ENCODE assay signal across 30 cellular contexts in the genomic region with DNA sequence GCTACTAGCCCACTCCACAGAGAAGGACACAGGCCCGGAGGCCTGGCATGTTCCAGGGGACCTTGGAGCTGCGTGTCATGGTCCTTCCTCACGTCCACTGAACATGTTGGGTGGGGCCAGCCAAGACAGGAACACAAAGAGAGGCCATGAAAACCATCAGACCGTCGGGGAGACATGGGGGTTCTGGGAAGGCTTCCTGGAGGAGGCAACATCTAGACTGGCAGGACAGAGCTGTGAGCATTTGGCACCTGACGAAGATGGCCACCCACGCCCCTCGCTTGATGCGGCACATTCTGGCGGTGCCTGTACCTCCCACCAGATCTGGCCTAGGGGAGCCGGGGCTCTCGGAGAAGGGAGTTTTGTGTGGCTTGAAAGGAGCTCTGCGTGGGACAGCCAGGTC. TPM values are rescaled to one million over a fixed set of nuclear protein-coding genes. Genes with fewer than 3 reads are reported as not detected.
"Had no signal": no experiment of that assay in that cellular context is flagged by ENCODE, and none has a peak within 500 bp of the region (broad histone marks: within the 10 kb centered on the region; RNA-seq: fewer than 3 reads in every experiment).

No MANE protein-coding gene starts in this region.

- DNase-seq: activated CD4-positive, alpha-beta memory T cell treated with anti-CD3 and anti-CD28 coated beads, Interleukin-2, amount 10 ng/mL, durations not matched to agents 7 days and 5 days; activated CD4-positive, alpha-beta T cell treated with anti-CD3 and anti-CD28 coated beads, Interleukin-2, amount 10 ng/mL, durations not matched to agents 24 days and 14 days; activated CD8-positive, alpha-beta memory T cell treated with anti-CD3 and anti-CD28 coated beads, Interleukin-2, amount 50 U/mL, for 48 hours; activated gamma-delta T cell treated with Interleukin-2 at 50 U/mL for 16 hours; activated T-cell treated with anti-CD3 and anti-CD28 coated beads, Interleukin-2, amount 50 U/mL, for 24 hours; adrenal gland; cortex of kidney; effector memory CD8-positive, alpha-beta T cell; erythroblast; gastrocnemius medialis; glutamatergic neuron; lower lobe of right lung; mucosa of descending colon; nephron progenitor cell; nucleus accumbens; stimulated activated CD4-positive, alpha-beta T cell treated with anti-CD3 and anti-CD28 coated beads, Interleukin-12 subunit alpha, Interleukin-12 subunit beta, amount 100 ng/mL, for 4 hours; stimulated activated CD4-positive, alpha-beta T cell treated with anti-CD3 and anti-CD28 coated beads, Interleukin-4, amount 100 ng/mL, for 24 hours; T-helper 9 cell; WERI-Rb-1 had no signal

- H3K27ac ChIP-seq: adrenal gland, ascending aorta, cardiac muscle cell, gastrocnemius medialis, left lung, parathyroid adenoma, psoas muscle, suprapubic skin, WERI-Rb-1 had no signal

- H3K4me3 ChIP-seq: adrenal gland, ascending aorta, cardiac muscle cell, gastrocnemius medialis, left lung, lower lobe of right lung, mucosa of descending colon, psoas muscle, suprapubic skin, tibial nerve had no signal

- H3K9ac ChIP-seq: parathyroid adenoma had no signal

- H3K27ac Mint-ChIP-seq: activated CD4-positive, alpha-beta memory T cell treated with anti-CD3 and anti-CD28 coated beads, Interleukin-2, amount 10 ng/mL, durations not matched to agents 7 days and 5 days; activated CD4-positive, alpha-beta T cell treated with anti-CD3 and anti-CD28 coated beads, Interleukin-2, amount 10 ng/mL, durations not matched to agents 24 days and 14 days; activated naive CD4-positive, alpha-beta T cell treated with anti-CD3 and anti-CD28 coated beads, Interleukin-2, amount 50 U/mL, for 24 hours; activated T-cell treated with anti-CD3 and anti-CD28 coated beads, Interleukin-2, amount 50 U/mL, for 24 hours; brain; nephron progenitor cell; stimulated activated memory B cell treated with anti-CD40 and anti-IgM and Interleukin-4, amounts not matched to agents 10 μg/mL and 1 μg/mL and 100 μg/mL, for 72 hours had no signal

- H3K27me3 Mint-ChIP-seq: activated CD4-positive, alpha-beta memory T cell treated with anti-CD3 and anti-CD28 coated beads, Interleukin-2, amount 10 ng/mL, durations not matched to agents 7 days and 5 days; activated CD4-positive, alpha-beta T cell treated with anti-CD3 and anti-CD28 coated beads, Interleukin-2, amount 10 ng/mL, durations not matched to agents 24 days and 14 days; activated naive CD4-positive, alpha-beta T cell treated with anti-CD3 and anti-CD28 coated beads, Interleukin-2, amount 50 U/mL, for 24 hours; activated T-cell treated with anti-CD3 and anti-CD28 coated beads, Interleukin-2, amount 50 U/mL, for 24 hours; effector memory CD8-positive, alpha-beta T cell; stimulated activated memory B cell treated with anti-CD40 and anti-IgM and Interleukin-4, amounts not matched to agents 10 μg/mL and 1 μg/mL and 100 μg/mL, for 72 hours had no signal

- H3K36me3 Mint-ChIP-seq: activated naive CD4-positive, alpha-beta T cell treated with anti-CD3 and anti-CD28 coated beads, Interleukin-2, amount 50 U/mL, for 24 hours had no signal

- H3K9me3 ChIP-seq: adrenal gland, ascending aorta, gastrocnemius medialis, left lung, lower lobe of right lung, mucosa of descending colon, psoas muscle, suprapubic skin, tibial nerve had no signal

- H3K4me3 Mint-ChIP-seq: activated CD4-positive, alpha-beta memory T cell treated with anti-CD3 and anti-CD28 coated beads, Interleukin-2, amount 10 ng/mL, durations not matched to agents 7 days and 5 days; activated CD4-positive, alpha-beta T cell treated with anti-CD3 and anti-CD28 coated beads, Interleukin-2, amount 10 ng/mL, durations not matched to agents 24 days and 14 days; activated naive CD4-positive, alpha-beta T cell treated with anti-CD3 and anti-CD28 coated beads, Interleukin-2, amount 50 U/mL, for 24 hours; activated T-cell treated with anti-CD3 and anti-CD28 coated beads, Interleukin-2, amount 50 U/mL, for 24 hours; brain; nephron progenitor cell; stimulated activated memory B cell treated with anti-CD40 and anti-IgM and Interleukin-4, amounts not matched to agents 10 μg/mL and 1 μg/mL and 100 μg/mL, for 72 hours had no signal

- ATAC-seq: activated CD4-positive, CD25-positive, alpha-beta regulatory T cell treated with anti-CD3 and anti-CD28 coated beads, Interleukin-2, amount 50 U/mL, for 24 hours; effector memory CD8-positive, alpha-beta T cell; gastrocnemius medialis; left lung; lower lobe of right lung; mucosa of descending colon; psoas muscle; stimulated activated memory B cell treated with anti-CD40 and anti-IgM and Interleukin-4, amounts not matched to agents 10 μg/mL and 1 μg/mL and 100 μg/mL, for 72 hours had no signal

- H3K27me3 ChIP-seq: adrenal gland, ascending aorta, cardiac muscle cell, left lung, suprapubic skin, tibial nerve had no signal

- H2AFZ ChIP-seq: parathyroid adenoma had no signal

- H3K4me1 ChIP-seq: ascending aorta, parathyroid adenoma had no signal

- H3K36me3 ChIP-seq: ascending aorta, cardiac muscle cell, gastrocnemius medialis, WERI-Rb-1 had no signal

- H3K9me3 Mint-ChIP-seq: activated CD4-positive, alpha-beta T cell treated with anti-CD3 and anti-CD28 coated beads, Interleukin-2, amount 10 ng/mL, durations not matched to agents 24 days and 14 days; activated naive CD4-positive, alpha-beta T cell treated with anti-CD3 and anti-CD28 coated beads, Interleukin-2, amount 50 U/mL, for 24 hours; activated T-cell treated with anti-CD3 and anti-CD28 coated beads, Interleukin-2, amount 50 U/mL, for 24 hours; brain; effector memory CD8-positive, alpha-beta T cell; nephron progenitor cell had no signal

- H3K4me1 Mint-ChIP-seq: activated CD4-positive, alpha-beta T cell treated with anti-CD3 and anti-CD28 coated beads, Interleukin-2, amount 10 ng/mL, durations not matched to agents 24 days and 14 days; activated naive CD4-positive, alpha-beta T cell treated with anti-CD3 and anti-CD28 coated beads, Interleukin-2, amount 50 U/mL, for 24 hours; stimulated activated memory B cell treated with anti-CD40 and anti-IgM and Interleukin-4, amounts not matched to agents 10 μg/mL and 1 μg/mL and 100 μg/mL, for 72 hours had no signal

RNA-seq across cellular contexts. Expression of gene ARHGAP8, which starts 24.7 kb away (rescaled TPM):
- total RNA-seq: ascending aorta, gastrocnemius medialis had no signal
- polyA plus RNA-seq: psoas muscle had no signal
